ENCODE assay signal across 1 cellular context in the genomic region with DNA sequence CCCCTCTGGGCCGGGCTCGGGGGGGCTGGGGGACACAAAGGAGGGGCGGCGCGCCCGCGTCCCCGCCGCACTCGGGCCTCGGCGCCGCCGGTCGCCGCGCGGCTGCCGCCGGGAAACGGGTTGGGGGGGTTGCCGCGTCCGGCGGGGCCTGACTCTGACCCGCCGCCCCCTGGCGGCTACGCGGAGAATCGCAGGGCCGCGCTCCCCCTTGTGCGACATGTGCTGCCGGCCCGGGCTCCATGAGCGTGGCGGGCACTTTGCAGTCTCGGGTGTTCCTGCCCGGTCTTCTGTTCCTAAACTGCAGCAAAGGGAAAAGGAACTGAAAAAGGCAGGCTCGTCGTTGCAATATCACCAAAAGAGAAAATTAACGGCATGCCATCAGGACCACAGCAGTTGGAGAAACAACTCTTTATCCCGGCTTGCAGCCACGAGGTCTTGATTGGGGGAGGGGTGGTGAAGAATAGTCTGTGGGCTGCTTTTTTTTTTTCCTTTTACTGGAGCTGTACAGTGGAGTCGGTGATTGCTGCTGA.
TF ChIP-seq lines count a peak whose summit lies in the region.

No MANE protein-coding gene starts in this region.

TF ChIP-seq in GM12878, 131 proteins besides CTCF, POLR2A, EP300 and RAD21 (continued from another document and continues in another):
- 0 out of 2 replicates have a peak, but pooled peaks have one; percentile 14 for TF ChIP-seq ZNF592 (IDR thresholded peaks at IDR 0.05)
- no peak for TF ChIP-seq PBX3 (IDR thresholded peaks at IDR 0.05; ENCODE audit: insufficient replicate concordance, low read depth, low read length)
- no peak; the same call in 1 of the 2 replicates for TF ChIP-seq REST (IDR thresholded peaks at IDR 0.05; ENCODE audit: low read depth, low read length)
- no peak for TF ChIP-seq EED (IDR thresholded peaks at IDR 0.05; ENCODE audit: low read depth)
- no peak for TF ChIP-seq BMI1 (IDR thresholded peaks at IDR 0.05; ENCODE audit: borderline replicate concordance)
- no peak for TF ChIP-seq ZBTB4 (CRISPR knock-in tag; IDR thresholded peaks at IDR 0.05)
- 0 out of 2 replicates have a peak, but pooled peaks have one; percentile 48 for TF ChIP-seq RAD51 (IDR thresholded peaks at IDR 0.05)
- TF ChIP-seq TCF3 (IDR thresholded peaks at IDR 0.05; ENCODE audit: borderline replicate concordance, insufficient read depth, low read depth, low read length) = 0 out of 2 replicates have a peak, but pooled peaks have one; percentile 48
- TF ChIP-seq ASH2L (IDR thresholded peaks at IDR 0.05; ENCODE audit: borderline replicate concordance, low read depth) = no peak
- peak; percentile 96 for TF ChIP-seq SMARCA5 (IDR thresholded peaks at IDR 0.05)
- peak; percentile 32 for TF ChIP-seq MEF2B (IDR thresholded peaks at IDR 0.05; ENCODE audit: partially characterized antibody, poor library complexity, severe bottlenecking)
- no peak for TF ChIP-seq NFXL1 (IDR thresholded peaks at IDR 0.05; ENCODE audit: borderline replicate concordance)
- TF ChIP-seq ELK1 (IDR thresholded peaks at IDR 0.05; ENCODE audit: low read depth, low read length) = no peak
- TF ChIP-seq MXI1 (IDR thresholded peaks at IDR 0.05; ENCODE audit: low read depth, low read length) = peak; percentile 99
- TF ChIP-seq, protein P1, sequence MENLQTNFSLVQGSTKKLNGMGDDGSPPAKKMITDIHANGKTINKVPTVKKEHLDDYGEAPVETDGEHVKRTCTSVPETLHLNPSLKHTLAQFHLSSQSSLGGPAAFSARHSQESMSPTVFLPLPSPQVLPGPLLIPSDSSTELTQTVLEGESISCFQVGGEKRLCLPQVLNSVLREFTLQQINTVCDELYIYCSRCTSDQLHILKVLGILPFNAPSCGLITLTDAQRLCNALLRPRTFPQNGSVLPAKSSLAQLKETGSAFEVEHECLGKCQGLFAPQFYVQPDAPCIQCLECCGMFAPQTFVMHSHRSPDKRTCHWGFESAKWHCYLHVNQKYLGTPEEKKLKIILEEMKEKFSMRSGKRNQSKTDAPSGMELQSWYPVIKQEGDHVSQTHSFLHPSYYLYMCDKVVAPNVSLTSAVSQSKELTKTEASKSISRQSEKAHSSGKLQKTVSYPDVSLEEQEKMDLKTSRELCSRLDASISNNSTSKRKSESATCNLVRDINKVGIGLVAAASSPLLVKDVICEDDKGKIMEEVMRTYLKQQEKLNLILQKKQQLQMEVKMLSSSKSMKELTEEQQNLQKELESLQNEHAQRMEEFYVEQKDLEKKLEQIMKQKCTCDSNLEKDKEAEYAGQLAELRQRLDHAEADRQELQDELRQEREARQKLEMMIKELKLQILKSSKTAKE (IDR thresholded peaks at IDR 0.05; ENCODE audit: low read depth, poor library complexity, severe bottlenecking) = peak; percentile 35
- TF ChIP-seq, protein P2, sequence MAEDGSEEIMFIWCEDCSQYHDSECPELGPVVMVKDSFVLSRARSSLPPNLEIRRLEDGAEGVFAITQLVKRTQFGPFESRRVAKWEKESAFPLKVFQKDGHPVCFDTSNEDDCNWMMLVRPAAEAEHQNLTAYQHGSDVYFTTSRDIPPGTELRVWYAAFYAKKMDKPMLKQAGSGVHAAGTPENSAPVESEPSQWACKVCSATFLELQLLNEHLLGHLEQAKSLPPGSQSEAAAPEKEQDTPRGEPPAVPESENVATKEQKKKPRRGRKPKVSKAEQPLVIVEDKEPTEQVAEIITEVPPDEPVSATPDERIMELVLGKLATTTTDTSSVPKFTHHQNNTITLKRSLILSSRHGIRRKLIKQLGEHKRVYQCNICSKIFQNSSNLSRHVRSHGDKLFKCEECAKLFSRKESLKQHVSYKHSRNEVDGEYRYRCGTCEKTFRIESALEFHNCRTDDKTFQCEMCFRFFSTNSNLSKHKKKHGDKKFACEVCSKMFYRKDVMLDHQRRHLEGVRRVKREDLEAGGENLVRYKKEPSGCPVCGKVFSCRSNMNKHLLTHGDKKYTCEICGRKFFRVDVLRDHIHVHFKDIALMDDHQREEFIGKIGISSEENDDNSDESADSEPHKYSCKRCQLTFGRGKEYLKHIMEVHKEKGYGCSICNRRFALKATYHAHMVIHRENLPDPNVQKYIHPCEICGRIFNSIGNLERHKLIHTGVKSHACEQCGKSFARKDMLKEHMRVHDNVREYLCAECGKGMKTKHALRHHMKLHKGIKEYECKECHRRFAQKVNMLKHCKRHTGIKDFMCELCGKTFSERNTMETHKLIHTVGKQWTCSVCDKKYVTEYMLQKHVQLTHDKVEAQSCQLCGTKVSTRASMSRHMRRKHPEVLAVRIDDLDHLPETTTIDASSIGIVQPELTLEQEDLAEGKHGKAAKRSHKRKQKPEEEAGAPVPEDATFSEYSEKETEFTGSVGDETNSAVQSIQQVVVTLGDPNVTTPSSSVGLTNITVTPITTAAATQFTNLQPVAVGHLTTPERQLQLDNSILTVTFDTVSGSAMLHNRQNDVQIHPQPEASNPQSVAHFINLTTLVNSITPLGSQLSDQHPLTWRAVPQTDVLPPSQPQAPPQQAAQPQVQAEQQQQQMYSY (CRISPR knock-in tag; IDR thresholded peaks at IDR 0.05) = no peak
- TF ChIP-seq BRCA1 (IDR thresholded peaks at IDR 0.05; ENCODE audit: low read depth, low read length) = no peak
- TF ChIP-seq E4F1 (IDR thresholded peaks at IDR 0.05; ENCODE audit: borderline replicate concordance, partially characterized antibody) = no peak
- no peak for TF ChIP-seq IRF4 (IDR thresholded peaks at IDR 0.05; ENCODE audit: low read depth, low read length)
- TF ChIP-seq RUNX3 (IDR thresholded peaks at IDR 0.05; ENCODE audit: low read length) = peak; percentile 27; the same call in 1 of the 2 replicates
- no peak for TF ChIP-seq ATF3 (IDR thresholded peaks at IDR 0.05; ENCODE audit: borderline replicate concordance, extremely low read depth, low read depth, low read length)
- TF ChIP-seq EGR1 (IDR thresholded peaks at IDR 0.05; ENCODE audit: borderline replicate concordance in 1 of 2, low read depth in 2 of 2, low read length in 2 of 2) = no peak
